In genomic region chr1:242692988-242693387, GRCh38 we compare ENCODE assay signal across 22 cellular contexts.
"Had no signal": no experiment of that assay in that cellular context is flagged by ENCODE, and none has a peak within 500 bp of the region (broad histone marks: within the 10 kb centered on the region; RNA-seq: fewer than 3 reads in every experiment).

No MANE protein-coding gene starts in this region.

- H3K27me3 ChIP-seq: foreskin keratinocyte, gastroesophageal sphincter, heart left ventricle, hepatocyte, left lung, neural progenitor cell, right atrium auricular region, sigmoid colon, spleen, tibial nerve, upper lobe of left lung had no signal

- H3K27ac ChIP-seq: dorsolateral prefrontal cortex, foreskin keratinocyte, gastroesophageal sphincter, heart left ventricle, hepatocyte, left lung, neural progenitor cell, parathyroid adenoma, right atrium auricular region, sigmoid colon, skin epidermis, spleen, thoracic aorta, tibial nerve, upper lobe of left lung had no signal

- H3K36me3 ChIP-seq: gastroesophageal sphincter, heart left ventricle, left lung, neural progenitor cell, right atrium auricular region, sigmoid colon, spleen, thoracic aorta, tibial nerve, upper lobe of left lung had no signal

- DNase-seq: dorsolateral prefrontal cortex; effector CD4-positive, alpha-beta T cell; heart left ventricle; left cardiac atrium; left lung; mesendoderm; midbrain; naive thymus-derived CD4-positive, alpha-beta T cell; sigmoid colon; spleen; stimulated activated CD4-positive, alpha-beta T cell treated with anti-CD3 and anti-CD28 coated beads, Interleukin-4, amount 100 ng/mL, for 4 hours; stimulated activated naive B cell treated with anti-CD40 and anti-IgM and Interleukin-4, amounts not matched to agents 10 μg/mL and 1 μg/mL and 100 μg/mL, for 72 hours had no signal

- H3K9ac ChIP-seq: neural progenitor cell, parathyroid adenoma had no signal

- H2AFZ ChIP-seq: hepatocyte, neural progenitor cell, parathyroid adenoma had no signal

- H3K4me1 ChIP-seq: foreskin keratinocyte, gastroesophageal sphincter, heart left ventricle, left lung, neural progenitor cell, parathyroid adenoma, right atrium auricular region, sigmoid colon, tibial nerve, upper lobe of left lung had no signal

- H3K4me3 ChIP-seq: dorsolateral prefrontal cortex, gastroesophageal sphincter, heart left ventricle, hepatocyte, left lung, neural progenitor cell, right atrium auricular region, sigmoid colon, skin epidermis, spleen, thoracic aorta, tibial nerve, upper lobe of left lung had no signal

- H3K9me3 ChIP-seq: heart left ventricle, left lung, right atrium auricular region, sigmoid colon, thoracic aorta, upper lobe of left lung had no signal

- H3K79me2 ChIP-seq: hepatocyte, parathyroid adenoma had no signal

- H3K4me2 ChIP-seq: hepatocyte, neural progenitor cell had no signal
